8 cellular contexts compared by ENCODE assay signal in the genomic region with DNA sequence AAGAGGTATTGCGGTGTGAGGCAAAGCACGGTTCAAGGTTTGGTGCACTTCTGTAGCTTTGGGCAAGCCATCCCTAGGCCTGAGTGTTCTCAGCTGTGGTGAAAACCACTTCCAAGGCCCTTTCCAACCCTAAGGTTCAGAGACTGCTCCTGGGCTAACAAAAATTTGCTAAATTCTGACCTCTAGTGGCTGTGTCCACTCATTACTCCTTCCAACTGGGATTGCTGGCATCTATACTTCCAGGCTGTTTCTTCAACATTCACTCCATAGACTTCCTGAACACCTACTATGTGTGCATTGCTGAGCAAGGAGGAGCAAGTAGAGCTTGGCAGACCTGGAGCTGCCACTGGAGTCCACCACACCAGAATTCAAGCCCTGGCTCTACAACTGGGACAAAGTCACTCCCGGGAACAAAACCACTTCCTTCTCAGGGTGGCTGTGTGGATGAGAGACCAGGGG. TPM values are rescaled to one million over a fixed set of nuclear protein-coding genes. Genes with fewer than 3 reads are reported as not detected.
DNase-seq lines count a peak whose midpoint lies in the region; ATAC-seq and TF ChIP-seq lines count a peak whose summit lies in the region.

No MANE protein-coding gene starts in this region.

- no peaks in the 10 kb centered on the region for H3K9me2 ChIP-seq in PC-3 (replicated peaks; ENCODE audit: low read length)

- H3K27ac ChIP-seq in KMS-11 (no peak overlapping the region), PC-3 (ENCODE audit: low read length) (no peak overlapping the region), coronary artery (peak overlapping the region in 1 of 2 donors; percentile 42), liver (ENCODE audit: low read depth in 1 of 2, low read length in 2 of 2) (no peak overlapping the region)

- TF ChIP-seq CTCF in KMS-11 (conservative IDR thresholded peaks at IDR 0.05; ENCODE audit: low read depth, low read length) (peak; percentile 91), PC-3 (conservative IDR thresholded peaks at IDR 0.05; ENCODE audit: low read depth, low read length) (peak; percentile 80), coronary artery (IDR thresholded peaks at IDR 0.05) (peak; percentile 51), liver (IDR thresholded peaks at IDR 0.05; ENCODE audit: low read depth, low read length, missing input control) (peak; percentile 80)

- intact Hi-C loops in PC-3 (cut with micrococcal nuclease): loop anchor here (1.0 kb wide), 2 partner anchors 23 to 171 kb away; no protein-coding TSS in a partner anchor

- H3K9ac ChIP-seq in KMS-11 (no peak overlapping the region), PC-3 (ENCODE audit: low read length) (no peak overlapping the region), liver (ENCODE audit: low read depth in 1 of 2, low read length in 2 of 2) (no peak overlapping the region)

- H3F3A ChIP-seq in PC-3 (ENCODE audit: low read length, unreplicated experiment): no peaks in the 10 kb centered on the region

- POLR2A ChIA-PET in PC-3 (lab: Charles Lee; ENCODE audit: unreplicated experiment): no interaction called here

- H4K20me1 ChIP-seq in KMS-11 (ENCODE audit: insufficient read depth) (no peaks in the 10 kb centered on the region), PC-3 (ENCODE audit: low read length) (no peaks in the 10 kb centered on the region)

- H3K4me1 ChIP-seq in KMS-11 (ENCODE audit: low read depth, poor library complexity, severe bottlenecking) (no peaks in the 10 kb centered on the region), PC-3 (ENCODE audit: insufficient read depth, low read length) (peaks cover 34% of the 10 kb centered on the region), liver (ENCODE audit: control insufficient read depth in 4 of 4, insufficient read depth in 4 of 4, low read length in 3 of 4) (peaks cover 2 to 19% (median 11%) of the 10 kb centered on the region in 4 donors)

- peak; percentile 28 for DNase-seq in stimulated activated CD4-positive, alpha-beta T cell treated with anti-CD3 and anti-CD28 coated beads, Interleukin-4, amount 100 ng/mL, for 24 hours
- DNase-seq in stimulated activated CD4-positive, alpha-beta T cell treated with anti-CD3 and anti-CD28 coated beads, Interleukin-4, amount 100 ng/mL, for 1 hour: no peak
- DNase-seq in PC-3 (peak; percentile 75), coronary artery (ENCODE audit: low spot score) (no peak)

- H3K36me3 ChIP-seq in KMS-11 (ENCODE audit: insufficient read depth) (no peaks in the 10 kb centered on the region), PC-3 (ENCODE audit: low read depth, low read length) (peaks cover 4% of the 10 kb centered on the region; the same call in 1 of the 2 replicates), liver (ENCODE audit: control insufficient read depth in 4 of 4, insufficient read depth in 3 of 4, low read depth in 1 of 4, low read length in 3 of 4) (peaks cover 4 to 31% (median 15%) of the 10 kb centered on the region in 4 donors)

- H3K4me2 ChIP-seq in KMS-11: no peak overlapping the region
- no peak overlapping the region for H3K4me2 ChIP-seq in PC-3 (ENCODE audit: low read length)

- no peak overlapping the region for H3K4me3 ChIP-seq in KMS-11 (IDR thresholded peaks at IDR 0.05; ENCODE audit: insufficient read depth, low read depth, low read length)
- H3K4me3 ChIP-seq in PC-3 (ENCODE audit: low read length): no peak overlapping the region
- H3K4me3 ChIP-seq in coronary artery: no peak overlapping the region
- no peak overlapping the region for H3K4me3 ChIP-seq in liver (ENCODE audit: low read depth in 1 of 3, low read length in 3 of 3)

- no TSS peak for BruUV-seq in PC-3 (replicated peaks; lab: Mats Ljungman, UMichigan)

- TF ChIP-seq RAD21 in liver (IDR thresholded peaks at IDR 0.05): peak; percentile 84 to 93

- CTCF ChIA-PET in PC-3 (lab: Charles Lee): interaction anchor here (0.6 kb wide), 1 partner anchor 433 kb away, joined by 3 read pairs; no protein-coding TSS in a partner anchor

- peak; percentile 60 for ATAC-seq in PC-3
- no peak for ATAC-seq in HG02759 (IDR thresholded peaks at IDR 0.05; ENCODE audit: unreplicated experiment)
- no peak for ATAC-seq in GM21447 (IDR thresholded peaks at IDR 0.05; ENCODE audit: unreplicated experiment)

- 74% methylated on average over 3 of the region's 3 CpGs for WGBS in liver

- no peaks in the 10 kb centered on the region for H3K27me3 ChIP-seq in KMS-11 (ENCODE audit: insufficient read depth, low read depth)
- H3K27me3 ChIP-seq in PC-3 (ENCODE audit: low read length): no peaks in the 10 kb centered on the region
- H3K27me3 ChIP-seq in liver (ENCODE audit: control insufficient read depth in 4 of 4, insufficient read depth in 4 of 4, low read length in 3 of 4): no peaks in the 10 kb centered on the region

- H3K9me3 ChIP-seq in PC-3 (ENCODE audit: low read length) (no peaks in the 10 kb centered on the region), liver (ENCODE audit: control insufficient read depth in 4 of 4, low read length in 3 of 4) (no peaks in the 10 kb centered on the region)

- H2AFZ ChIP-seq in KMS-11 (ENCODE audit: low read depth) (no peak overlapping the region), PC-3 (ENCODE audit: low read length) (no peak overlapping the region)

- no peaks in the 10 kb centered on the region for H3K79me2 ChIP-seq in KMS-11 (ENCODE audit: insufficient read depth, low read depth)
- H3K79me2 ChIP-seq in PC-3 (ENCODE audit: low read length): no peaks in the 10 kb centered on the region

TF ChIP-seq in liver, 16 proteins besides CTCF, POLR2A, EP300 and RAD21:
- TF ChIP-seq, protein P1, sequence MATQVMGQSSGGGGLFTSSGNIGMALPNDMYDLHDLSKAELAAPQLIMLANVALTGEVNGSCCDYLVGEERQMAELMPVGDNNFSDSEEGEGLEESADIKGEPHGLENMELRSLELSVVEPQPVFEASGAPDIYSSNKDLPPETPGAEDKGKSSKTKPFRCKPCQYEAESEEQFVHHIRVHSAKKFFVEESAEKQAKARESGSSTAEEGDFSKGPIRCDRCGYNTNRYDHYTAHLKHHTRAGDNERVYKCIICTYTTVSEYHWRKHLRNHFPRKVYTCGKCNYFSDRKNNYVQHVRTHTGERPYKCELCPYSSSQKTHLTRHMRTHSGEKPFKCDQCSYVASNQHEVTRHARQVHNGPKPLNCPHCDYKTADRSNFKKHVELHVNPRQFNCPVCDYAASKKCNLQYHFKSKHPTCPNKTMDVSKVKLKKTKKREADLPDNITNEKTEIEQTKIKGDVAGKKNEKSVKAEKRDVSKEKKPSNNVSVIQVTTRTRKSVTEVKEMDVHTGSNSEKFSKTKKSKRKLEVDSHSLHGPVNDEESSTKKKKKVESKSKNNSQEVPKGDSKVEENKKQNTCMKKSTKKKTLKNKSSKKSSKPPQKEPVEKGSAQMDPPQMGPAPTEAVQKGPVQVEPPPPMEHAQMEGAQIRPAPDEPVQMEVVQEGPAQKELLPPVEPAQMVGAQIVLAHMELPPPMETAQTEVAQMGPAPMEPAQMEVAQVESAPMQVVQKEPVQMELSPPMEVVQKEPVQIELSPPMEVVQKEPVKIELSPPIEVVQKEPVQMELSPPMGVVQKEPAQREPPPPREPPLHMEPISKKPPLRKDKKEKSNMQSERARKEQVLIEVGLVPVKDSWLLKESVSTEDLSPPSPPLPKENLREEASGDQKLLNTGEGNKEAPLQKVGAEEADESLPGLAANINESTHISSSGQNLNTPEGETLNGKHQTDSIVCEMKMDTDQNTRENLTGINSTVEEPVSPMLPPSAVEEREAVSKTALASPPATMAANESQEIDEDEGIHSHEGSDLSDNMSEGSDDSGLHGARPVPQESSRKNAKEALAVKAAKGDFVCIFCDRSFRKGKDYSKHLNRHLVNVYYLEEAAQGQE (IDR thresholded peaks at IDR 0.05): no peak
- TF ChIP-seq EGR1 (IDR thresholded peaks at IDR 0.05; ENCODE audit: low read depth in 2 of 2) (no peak), FOXA1 (IDR thresholded peaks at IDR 0.05) (no peak), RXRA (IDR thresholded peaks at IDR 0.05) (no peak), NR2F2 (IDR thresholded peaks at IDR 0.05) (no peak), YY1 (IDR thresholded peaks at IDR 0.05) (no peak), FOXA2 (IDR thresholded peaks at IDR 0.05) (no peak), JUND (IDR thresholded peaks at IDR 0.05) (no peak), GABPA (IDR thresholded peaks at IDR 0.05 in 1 of 2, conservative IDR thresholded peaks at IDR 0.05 in 1 of 2) (no peak), HNF4G (IDR thresholded peaks at IDR 0.05) (no peak), SP1 (IDR thresholded peaks at IDR 0.05) (no peak), HNF4A (conservative IDR thresholded peaks at IDR 0.05) (no peak), TAF1 (conservative IDR thresholded peaks at IDR 0.05) (no peak)
- TF ChIP-seq, protein P2, sequence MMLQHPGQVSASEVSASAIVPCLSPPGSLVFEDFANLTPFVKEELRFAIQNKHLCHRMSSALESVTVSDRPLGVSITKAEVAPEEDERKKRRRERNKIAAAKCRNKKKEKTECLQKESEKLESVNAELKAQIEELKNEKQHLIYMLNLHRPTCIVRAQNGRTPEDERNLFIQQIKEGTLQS (IDR thresholded peaks at IDR 0.05): no peak
- TF ChIP-seq, protein P3, sequence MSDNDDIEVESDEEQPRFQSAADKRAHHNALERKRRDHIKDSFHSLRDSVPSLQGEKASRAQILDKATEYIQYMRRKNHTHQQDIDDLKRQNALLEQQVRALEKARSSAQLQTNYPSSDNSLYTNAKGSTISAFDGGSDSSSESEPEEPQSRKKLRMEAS (IDR thresholded peaks at IDR 0.05): no peak

RNA-seq across cellular contexts. Expression of a gene that starts 29.3 kb away (rescaled TPM):
- total RNA-seq in PC-3 (2014; rRNA removed) (2.9 and 3.4 TPM in 2 replicates), liver (1 to 10 TPM; 4.5 to 5.5 TPM)
- 1 to 10 TPM in 1 of 2 donors, under 1 TPM in 1; 0.82 to 3.3 TPM for polyA plus RNA-seq in liver

RNA-seq across cellular contexts. Expression of a gene that starts 33.3 kb away (rescaled TPM):
- total RNA-seq in PC-3 (2014; rRNA removed) (20.0 and 33.5 TPM in 2 replicates), liver (10 to 100 TPM in 1 of 2 donors, 1 to 10 TPM in 1; 9.0 to 12.9 TPM)
- polyA plus RNA-seq in liver: 1 to 10 TPM; 6.9 to 7.0 TPM

Comparison
In these comparisons a context has a peak if more than half of its experiments do, and no peak if none do; other contexts are left out.
1. DNase-seq: peak in stimulated activated CD4-positive, alpha-beta T cell treated with anti-CD3 and anti-CD28 coated beads, Interleukin-4, amount 100 ng/mL, for 24 hours (single experiment) and PC-3 (single experiment); none in stimulated activated CD4-positive, alpha-beta T cell treated with anti-CD3 and anti-CD28 coated beads, Interleukin-4, amount 100 ng/mL, for 1 hour (single experiment) and coronary artery (single experiment).
2. Peak in every context shown above with its lines, with median percentiles within 50 percentile points of each other: CTCF ChIP-seq.